1 cellular context compared by ENCODE assay signal in the genomic region with DNA sequence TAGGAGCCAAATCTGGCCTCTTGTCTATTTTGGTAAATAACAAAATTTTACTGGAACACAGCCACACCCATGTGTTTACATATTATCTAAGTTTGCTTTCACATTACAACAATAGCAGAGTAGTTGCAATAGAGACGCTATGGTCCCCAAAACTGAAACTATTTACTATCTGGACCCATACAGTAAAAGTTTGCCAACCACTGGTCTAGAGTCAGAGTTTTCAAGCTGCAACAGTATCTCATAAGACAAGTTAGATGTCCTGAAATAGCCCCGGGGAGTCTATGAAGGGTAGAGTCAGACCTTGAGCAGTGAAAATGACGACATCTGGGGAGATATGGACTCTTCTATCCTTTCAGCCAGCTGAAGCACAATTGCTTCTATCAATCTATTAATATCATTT.
TF ChIP-seq lines count a peak whose summit lies in the region.

No MANE protein-coding gene starts in this region.

TF ChIP-seq in GM12878, 131 proteins besides CTCF, POLR2A, EP300 and RAD21 (continued from another document):
- TF ChIP-seq, protein P1, sequence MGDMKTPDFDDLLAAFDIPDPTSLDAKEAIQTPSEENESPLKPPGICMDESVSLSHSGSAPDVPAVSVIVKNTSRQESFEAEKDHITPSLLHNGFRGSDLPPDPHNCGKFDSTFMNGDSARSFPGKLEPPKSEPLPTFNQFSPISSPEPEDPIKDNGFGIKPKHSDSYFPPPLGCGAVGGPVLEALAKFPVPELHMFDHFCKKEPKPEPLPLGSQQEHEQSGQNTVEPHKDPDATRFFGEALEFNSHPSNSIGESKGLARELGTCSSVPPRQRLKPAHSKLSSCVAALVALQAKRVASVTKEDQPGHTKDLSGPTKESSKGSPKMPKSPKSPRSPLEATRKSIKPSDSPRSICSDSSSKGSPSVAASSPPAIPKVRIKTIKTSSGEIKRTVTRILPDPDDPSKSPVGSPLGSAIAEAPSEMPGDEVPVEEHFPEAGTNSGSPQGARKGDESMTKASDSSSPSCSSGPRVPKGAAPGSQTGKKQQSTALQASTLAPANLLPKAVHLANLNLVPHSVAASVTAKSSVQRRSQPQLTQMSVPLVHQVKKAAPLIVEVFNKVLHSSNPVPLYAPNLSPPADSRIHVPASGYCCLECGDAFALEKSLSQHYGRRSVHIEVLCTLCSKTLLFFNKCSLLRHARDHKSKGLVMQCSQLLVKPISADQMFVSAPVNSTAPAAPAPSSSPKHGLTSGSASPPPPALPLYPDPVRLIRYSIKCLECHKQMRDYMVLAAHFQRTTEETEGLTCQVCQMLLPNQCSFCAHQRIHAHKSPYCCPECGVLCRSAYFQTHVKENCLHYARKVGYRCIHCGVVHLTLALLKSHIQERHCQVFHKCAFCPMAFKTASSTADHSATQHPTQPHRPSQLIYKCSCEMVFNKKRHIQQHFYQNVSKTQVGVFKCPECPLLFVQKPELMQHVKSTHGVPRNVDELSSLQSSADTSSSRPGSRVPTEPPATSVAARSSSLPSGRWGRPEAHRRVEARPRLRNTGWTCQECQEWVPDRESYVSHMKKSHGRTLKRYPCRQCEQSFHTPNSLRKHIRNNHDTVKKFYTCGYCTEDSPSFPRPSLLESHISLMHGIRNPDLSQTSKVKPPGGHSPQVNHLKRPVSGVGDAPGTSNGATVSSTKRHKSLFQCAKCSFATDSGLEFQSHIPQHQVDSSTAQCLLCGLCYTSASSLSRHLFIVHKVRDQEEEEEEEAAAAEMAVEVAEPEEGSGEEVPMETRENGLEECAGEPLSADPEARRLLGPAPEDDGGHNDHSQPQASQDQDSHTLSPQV (IDR thresholded peaks at IDR 0.05) = no peak
- TF ChIP-seq, protein P2, sequence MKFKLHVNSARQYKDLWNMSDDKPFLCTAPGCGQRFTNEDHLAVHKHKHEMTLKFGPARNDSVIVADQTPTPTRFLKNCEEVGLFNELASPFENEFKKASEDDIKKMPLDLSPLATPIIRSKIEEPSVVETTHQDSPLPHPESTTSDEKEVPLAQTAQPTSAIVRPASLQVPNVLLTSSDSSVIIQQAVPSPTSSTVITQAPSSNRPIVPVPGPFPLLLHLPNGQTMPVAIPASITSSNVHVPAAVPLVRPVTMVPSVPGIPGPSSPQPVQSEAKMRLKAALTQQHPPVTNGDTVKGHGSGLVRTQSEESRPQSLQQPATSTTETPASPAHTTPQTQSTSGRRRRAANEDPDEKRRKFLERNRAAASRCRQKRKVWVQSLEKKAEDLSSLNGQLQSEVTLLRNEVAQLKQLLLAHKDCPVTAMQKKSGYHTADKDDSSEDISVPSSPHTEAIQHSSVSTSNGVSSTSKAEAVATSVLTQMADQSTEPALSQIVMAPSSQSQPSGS (IDR thresholded peaks at IDR 0.05; ENCODE audit: low read length) = no peak
- TF ChIP-seq, protein P3, sequence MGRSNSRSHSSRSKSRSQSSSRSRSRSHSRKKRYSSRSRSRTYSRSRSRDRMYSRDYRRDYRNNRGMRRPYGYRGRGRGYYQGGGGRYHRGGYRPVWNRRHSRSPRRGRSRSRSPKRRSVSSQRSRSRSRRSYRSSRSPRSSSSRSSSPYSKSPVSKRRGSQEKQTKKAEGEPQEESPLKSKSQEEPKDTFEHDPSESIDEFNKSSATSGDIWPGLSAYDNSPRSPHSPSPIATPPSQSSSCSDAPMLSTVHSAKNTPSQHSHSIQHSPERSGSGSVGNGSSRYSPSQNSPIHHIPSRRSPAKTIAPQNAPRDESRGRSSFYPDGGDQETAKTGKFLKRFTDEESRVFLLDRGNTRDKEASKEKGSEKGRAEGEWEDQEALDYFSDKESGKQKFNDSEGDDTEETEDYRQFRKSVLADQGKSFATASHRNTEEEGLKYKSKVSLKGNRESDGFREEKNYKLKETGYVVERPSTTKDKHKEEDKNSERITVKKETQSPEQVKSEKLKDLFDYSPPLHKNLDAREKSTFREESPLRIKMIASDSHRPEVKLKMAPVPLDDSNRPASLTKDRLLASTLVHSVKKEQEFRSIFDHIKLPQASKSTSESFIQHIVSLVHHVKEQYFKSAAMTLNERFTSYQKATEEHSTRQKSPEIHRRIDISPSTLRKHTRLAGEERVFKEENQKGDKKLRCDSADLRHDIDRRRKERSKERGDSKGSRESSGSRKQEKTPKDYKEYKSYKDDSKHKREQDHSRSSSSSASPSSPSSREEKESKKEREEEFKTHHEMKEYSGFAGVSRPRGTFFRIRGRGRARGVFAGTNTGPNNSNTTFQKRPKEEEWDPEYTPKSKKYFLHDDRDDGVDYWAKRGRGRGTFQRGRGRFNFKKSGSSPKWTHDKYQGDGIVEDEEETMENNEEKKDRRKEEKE (IDR thresholded peaks at IDR 0.05) = no peak
- TF ChIP-seq, protein P4, sequence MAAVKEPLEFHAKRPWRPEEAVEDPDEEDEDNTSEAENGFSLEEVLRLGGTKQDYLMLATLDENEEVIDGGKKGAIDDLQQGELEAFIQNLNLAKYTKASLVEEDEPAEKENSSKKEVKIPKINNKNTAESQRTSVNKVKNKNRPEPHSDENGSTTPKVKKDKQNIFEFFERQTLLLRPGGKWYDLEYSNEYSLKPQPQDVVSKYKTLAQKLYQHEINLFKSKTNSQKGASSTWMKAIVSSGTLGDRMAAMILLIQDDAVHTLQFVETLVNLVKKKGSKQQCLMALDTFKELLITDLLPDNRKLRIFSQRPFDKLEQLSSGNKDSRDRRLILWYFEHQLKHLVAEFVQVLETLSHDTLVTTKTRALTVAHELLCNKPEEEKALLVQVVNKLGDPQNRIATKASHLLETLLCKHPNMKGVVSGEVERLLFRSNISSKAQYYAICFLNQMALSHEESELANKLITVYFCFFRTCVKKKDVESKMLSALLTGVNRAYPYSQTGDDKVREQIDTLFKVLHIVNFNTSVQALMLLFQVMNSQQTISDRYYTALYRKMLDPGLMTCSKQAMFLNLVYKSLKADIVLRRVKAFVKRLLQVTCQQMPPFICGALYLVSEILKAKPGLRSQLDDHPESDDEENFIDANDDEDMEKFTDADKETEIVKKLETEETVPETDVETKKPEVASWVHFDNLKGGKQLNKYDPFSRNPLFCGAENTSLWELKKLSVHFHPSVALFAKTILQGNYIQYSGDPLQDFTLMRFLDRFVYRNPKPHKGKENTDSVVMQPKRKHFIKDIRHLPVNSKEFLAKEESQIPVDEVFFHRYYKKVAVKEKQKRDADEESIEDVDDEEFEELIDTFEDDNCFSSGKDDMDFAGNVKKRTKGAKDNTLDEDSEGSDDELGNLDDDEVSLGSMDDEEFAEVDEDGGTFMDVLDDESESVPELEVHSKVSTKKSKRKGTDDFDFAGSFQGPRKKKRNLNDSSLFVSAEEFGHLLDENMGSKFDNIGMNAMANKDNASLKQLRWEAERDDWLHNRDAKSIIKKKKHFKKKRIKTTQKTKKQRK (IDR thresholded peaks at IDR 0.05; ENCODE audit: low read depth, low read length) = no peak
- TF ChIP-seq SMARCA5 (IDR thresholded peaks at IDR 0.05) (no peak), PML (IDR thresholded peaks at IDR 0.05; ENCODE audit: low read length) (no peak), MEF2A (IDR thresholded peaks at IDR 0.05; ENCODE audit: insufficient read depth, low read depth, low read length) (no peak)
- TF ChIP-seq, protein P5, sequence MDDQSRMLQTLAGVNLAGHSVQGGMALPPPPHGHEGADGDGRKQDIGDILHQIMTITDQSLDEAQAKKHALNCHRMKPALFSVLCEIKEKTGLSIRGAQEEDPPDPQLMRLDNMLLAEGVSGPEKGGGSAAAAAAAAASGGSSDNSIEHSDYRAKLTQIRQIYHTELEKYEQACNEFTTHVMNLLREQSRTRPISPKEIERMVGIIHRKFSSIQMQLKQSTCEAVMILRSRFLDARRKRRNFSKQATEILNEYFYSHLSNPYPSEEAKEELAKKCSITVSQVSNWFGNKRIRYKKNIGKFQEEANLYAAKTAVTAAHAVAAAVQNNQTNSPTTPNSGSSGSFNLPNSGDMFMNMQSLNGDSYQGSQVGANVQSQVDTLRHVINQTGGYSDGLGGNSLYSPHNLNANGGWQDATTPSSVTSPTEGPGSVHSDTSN (IDR thresholded peaks at IDR 0.05; ENCODE audit: insufficient replicate concordance, low read depth, low read length) = no peak
- TF ChIP-seq, protein P6, sequence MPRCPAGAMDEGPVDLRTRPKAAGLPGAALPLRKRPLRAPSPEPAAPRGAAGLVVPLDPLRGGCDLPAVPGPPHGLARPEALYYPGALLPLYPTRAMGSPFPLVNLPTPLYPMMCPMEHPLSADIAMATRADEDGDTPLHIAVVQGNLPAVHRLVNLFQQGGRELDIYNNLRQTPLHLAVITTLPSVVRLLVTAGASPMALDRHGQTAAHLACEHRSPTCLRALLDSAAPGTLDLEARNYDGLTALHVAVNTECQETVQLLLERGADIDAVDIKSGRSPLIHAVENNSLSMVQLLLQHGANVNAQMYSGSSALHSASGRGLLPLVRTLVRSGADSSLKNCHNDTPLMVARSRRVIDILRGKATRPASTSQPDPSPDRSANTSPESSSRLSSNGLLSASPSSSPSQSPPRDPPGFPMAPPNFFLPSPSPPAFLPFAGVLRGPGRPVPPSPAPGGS (IDR thresholded peaks at IDR 0.05; ENCODE audit: borderline replicate concordance, insufficient read depth, low read depth, low read length, poor library complexity, severe bottlenecking) = no peak
- TF ChIP-seq, protein P7, sequence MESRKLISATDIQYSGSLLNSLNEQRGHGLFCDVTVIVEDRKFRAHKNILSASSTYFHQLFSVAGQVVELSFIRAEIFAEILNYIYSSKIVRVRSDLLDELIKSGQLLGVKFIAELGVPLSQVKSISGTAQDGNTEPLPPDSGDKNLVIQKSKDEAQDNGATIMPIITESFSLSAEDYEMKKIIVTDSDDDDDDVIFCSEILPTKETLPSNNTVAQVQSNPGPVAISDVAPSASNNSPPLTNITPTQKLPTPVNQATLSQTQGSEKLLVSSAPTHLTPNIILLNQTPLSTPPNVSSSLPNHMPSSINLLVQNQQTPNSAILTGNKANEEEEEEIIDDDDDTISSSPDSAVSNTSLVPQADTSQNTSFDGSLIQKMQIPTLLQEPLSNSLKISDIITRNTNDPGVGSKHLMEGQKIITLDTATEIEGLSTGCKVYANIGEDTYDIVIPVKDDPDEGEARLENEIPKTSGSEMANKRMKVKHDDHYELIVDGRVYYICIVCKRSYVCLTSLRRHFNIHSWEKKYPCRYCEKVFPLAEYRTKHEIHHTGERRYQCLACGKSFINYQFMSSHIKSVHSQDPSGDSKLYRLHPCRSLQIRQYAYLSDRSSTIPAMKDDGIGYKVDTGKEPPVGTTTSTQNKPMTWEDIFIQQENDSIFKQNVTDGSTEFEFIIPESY (IDR thresholded peaks at IDR 0.05) = no peak
